ENCODE assay signal across 12 cellular contexts in genomic region chr1:35454175-35454574, GRCh38.
A peak's percentile ranks its signal among the peaks of the same experiment; 100 is the strongest.
DNase-seq lines count a peak whose midpoint lies in the region; ATAC-seq and TF ChIP-seq lines count a peak whose summit lies in the region.
"Had no signal": no experiment of that assay in that cellular context is flagged by ENCODE, and none has a peak within 500 bp of the region (broad histone marks: within the 10 kb centered on the region; RNA-seq: fewer than 3 reads in every experiment).

No MANE protein-coding gene starts in this region.

- ATAC-seq in natural killer cell treated with Interleukin-12 subunit alpha and Interleukin-12 subunit beta and Interleukin-15 and Interleukin-18, amount 100 ng/mL, for 72 hours = peak; percentile 70 to 74
- ATAC-seq in natural killer cell = no peak
- no peak for ATAC-seq in T-helper 17 cell
- ATAC-seq in left lobe of liver = peak; percentile 38
- no peak for ATAC-seq in GM23338
- no peak for ATAC-seq in GM21737 (IDR thresholded peaks at IDR 0.05; ENCODE audit: unreplicated experiment)
- ATAC-seq in HG03565 (IDR thresholded peaks at IDR 0.05; ENCODE audit: unreplicated experiment) = no peak

- H3K27me3 ChIP-seq in GM23338 (ENCODE audit: insufficient read depth) = no peaks in the 10 kb centered on the region
- H3K27me3 ChIP-seq: BE2C, gastrocnemius medialis had no signal

- no peak overlapping the region for H3K4me3 ChIP-seq in GM23338
- H3K4me3 ChIP-seq: gastrocnemius medialis had no signal

- H3K4me2 ChIP-seq in GM23338 = no peak overlapping the region

- TF ChIP-seq CTCF in natural killer cell (IDR thresholded peaks at IDR 0.05) (no peak), GM23338 (conservative IDR thresholded peaks at IDR 0.05; ENCODE audit: low read depth in 2 of 2) (no peak)

- H3K4me1 Mint-ChIP-seq in natural killer cell treated with Interleukin-12 subunit alpha and Interleukin-12 subunit beta and Interleukin-15 and Interleukin-18, amount 100 ng/mL, for 72 hours (ENCODE audit: low read depth in 2 of 2) = peaks cover 11 to 25% of the 10 kb centered on the region in 2 donors
- H3K4me1 Mint-ChIP-seq in natural killer cell = peaks cover 6 to 9% of the 10 kb centered on the region in 2 donors
- peaks cover 23% of the 10 kb centered on the region for H3K4me1 Mint-ChIP-seq in T-helper 17 cell
- H3K4me1 Mint-ChIP-seq in GM23338 = no peaks in the 10 kb centered on the region

- H3K9me3 ChIP-seq in T-helper 17 cell (ENCODE audit: control insufficient read depth, low read length, poor library complexity, severe bottlenecking) = no peaks in the 10 kb centered on the region
- H3K9me3 ChIP-seq: BE2C, gastrocnemius medialis had no signal

- H3K36me3 ChIP-seq in GM23338 (ENCODE audit: insufficient read depth) = peaks cover 25% of the 10 kb centered on the region

- no peaks in the 10 kb centered on the region for H3K9me2 ChIP-seq in GM23338 (ENCODE audit: insufficient read depth)

- no peaks in the 10 kb centered on the region for H3F3A ChIP-seq in GM23338 (replicated peaks; ENCODE audit: low read depth)

- peaks cover 4% of the 10 kb centered on the region for H3K36me3 Mint-ChIP-seq in natural killer cell treated with Interleukin-12 subunit alpha and Interleukin-12 subunit beta and Interleukin-15 and Interleukin-18, amount 100 ng/mL, for 72 hours
- H3K36me3 Mint-ChIP-seq in natural killer cell = peaks cover 6% of the 10 kb centered on the region
- peaks cover 6% of the 10 kb centered on the region for H3K36me3 Mint-ChIP-seq in T-helper 17 cell (ENCODE audit: low read depth)
- peaks cover 50% of the 10 kb centered on the region for H3K36me3 Mint-ChIP-seq in GM23338 (ENCODE audit: low read depth)

- H3K9me3 Mint-ChIP-seq in natural killer cell treated with Interleukin-12 subunit alpha and Interleukin-12 subunit beta and Interleukin-15 and Interleukin-18, amount 100 ng/mL, for 72 hours = no peaks in the 10 kb centered on the region
- no peaks in the 10 kb centered on the region for H3K9me3 Mint-ChIP-seq in natural killer cell
- H3K9me3 Mint-ChIP-seq in GM23338 = no peaks in the 10 kb centered on the region

- peak overlapping the region; percentile 23 for H3K4me3 Mint-ChIP-seq in natural killer cell treated with Interleukin-12 subunit alpha and Interleukin-12 subunit beta and Interleukin-15 and Interleukin-18, amount 100 ng/mL, for 72 hours
- H3K4me3 Mint-ChIP-seq in natural killer cell = no peak overlapping the region
- no peak overlapping the region for H3K4me3 Mint-ChIP-seq in T-helper 17 cell
- no peak overlapping the region for H3K4me3 Mint-ChIP-seq in GM23338

- no peak overlapping the region for H2AFZ ChIP-seq in GM23338

- H3K79me2 ChIP-seq in GM23338 (replicated peaks; ENCODE audit: insufficient read depth) = no peaks in the 10 kb centered on the region

- H3K4me1 ChIP-seq in GM23338 (ENCODE audit: insufficient read depth) = no peaks in the 10 kb centered on the region
- H3K4me1 ChIP-seq: BE2C had no signal

- no peak overlapping the region for H3K27ac ChIP-seq in GM23338 (ENCODE audit: low read depth)
- H3K27ac ChIP-seq: gastrocnemius medialis had no signal

- H3K27ac Mint-ChIP-seq in natural killer cell treated with Interleukin-12 subunit alpha and Interleukin-12 subunit beta and Interleukin-15 and Interleukin-18, amount 100 ng/mL, for 72 hours = peak overlapping the region; percentile 72 to 88
- H3K27ac Mint-ChIP-seq in natural killer cell (no peak overlapping the region), T-helper 17 cell (peak overlapping the region; percentile 94), GM23338 (no peak overlapping the region)

- no peaks in the 10 kb centered on the region for H3K27me3 Mint-ChIP-seq in natural killer cell treated with Interleukin-12 subunit alpha and Interleukin-12 subunit beta and Interleukin-15 and Interleukin-18, amount 100 ng/mL, for 72 hours
- H3K27me3 Mint-ChIP-seq in natural killer cell (ENCODE audit: low read depth in 2 of 2) (no peaks in the 10 kb centered on the region), T-helper 17 cell (no peaks in the 10 kb centered on the region), GM23338 (ENCODE audit: insufficient read depth, low read depth, poor library complexity) (peaks cover 3% of the 10 kb centered on the region)

- intact Hi-C loops in natural killer cell (cut with micrococcal nuclease) = no loop called here

- no peak for DNase-seq in natural killer cell treated with Interleukin-12 subunit alpha and Interleukin-12 subunit beta and Interleukin-15 and Interleukin-18, amount 100 ng/mL, for 72 hours (ENCODE audit: low spot score)
- no peak for DNase-seq in natural killer cell
- DNase-seq in T-helper 17 cell = no peak
- no peak for DNase-seq in left lobe of liver (ENCODE audit: low spot score)
- DNase-seq in GM23338 (ENCODE audit: low spot score) = no peak
- DNase-seq in NCI-H524 treated with DMSO at 0.1 percent for 48 hours (lab: John Stamatoyannopoulos, UW) = no peak
- DNase-seq: amygdala; BE2C; effector memory CD4-positive, alpha-beta T cell; gastrocnemius medialis had no signal

- H4K20me1 ChIP-seq in GM23338 (replicated peaks; ENCODE audit: insufficient read depth) = peaks cover 7% of the 10 kb centered on the region

TF ChIP-seq in GM23338, 12 proteins besides CTCF, POLR2A, EP300 and RAD21 (continues in another document):
- no peak for TF ChIP-seq CREB1 (CRISPR knock-in tag; IDR thresholded peaks at IDR 0.05; ENCODE audit: low read depth)
- no peak for TF ChIP-seq REST (IDR thresholded peaks at IDR 0.05; ENCODE audit: unreplicated experiment)
- TF ChIP-seq STAT1 (IDR thresholded peaks at IDR 0.05; ENCODE audit: unreplicated experiment) = no peak
- TF ChIP-seq EZH2phosphoT487 (IDR thresholded peaks at IDR 0.05; ENCODE audit: unreplicated experiment) = no peak
- no peak for TF ChIP-seq ETS1 (IDR thresholded peaks at IDR 0.05)
- no peak for TF ChIP-seq ZNF331 (CRISPR knock-in tag; IDR thresholded peaks at IDR 0.05; ENCODE audit: low read depth)
- no peak for TF ChIP-seq JUNB (IDR thresholded peaks at IDR 0.05; ENCODE audit: unreplicated experiment)
- no peak for TF ChIP-seq POLR2AphosphoS5 (IDR thresholded peaks at IDR 0.05; ENCODE audit: low read depth)
- no peak for TF ChIP-seq ZNF114 (CRISPR knock-in tag; IDR thresholded peaks at IDR 0.05)
- TF ChIP-seq NANOG (IDR thresholded peaks at IDR 0.05; ENCODE audit: borderline replicate concordance) = no peak
- TF ChIP-seq EZH2 (IDR thresholded peaks at IDR 0.05; ENCODE audit: low read depth, unreplicated experiment) = no peak

Comparison
In these comparisons a context has a peak if more than half of its experiments do, and no peak if none do; other contexts are left out.
1. ATAC-seq: peak in natural killer cell treated with Interleukin-12 subunit alpha and Interleukin-12 subunit beta and Interleukin-15 and Interleukin-18, amount 100 ng/mL, for 72 hours (2 of 2) and left lobe of liver (single experiment); none in natural killer cell (0 of 3), T-helper 17 cell (single experiment), GM23338 (single experiment), GM21737 (single experiment) and HG03565 (single experiment).
2. H3K27ac Mint-ChIP-seq: peak in natural killer cell treated with Interleukin-12 subunit alpha and Interleukin-12 subunit beta and Interleukin-15 and Interleukin-18, amount 100 ng/mL, for 72 hours (2 of 2) and T-helper 17 cell (single experiment); none in natural killer cell (0 of 2) and GM23338 (single experiment).